17 cellular contexts compared by ENCODE assay signal in the genomic region with DNA sequence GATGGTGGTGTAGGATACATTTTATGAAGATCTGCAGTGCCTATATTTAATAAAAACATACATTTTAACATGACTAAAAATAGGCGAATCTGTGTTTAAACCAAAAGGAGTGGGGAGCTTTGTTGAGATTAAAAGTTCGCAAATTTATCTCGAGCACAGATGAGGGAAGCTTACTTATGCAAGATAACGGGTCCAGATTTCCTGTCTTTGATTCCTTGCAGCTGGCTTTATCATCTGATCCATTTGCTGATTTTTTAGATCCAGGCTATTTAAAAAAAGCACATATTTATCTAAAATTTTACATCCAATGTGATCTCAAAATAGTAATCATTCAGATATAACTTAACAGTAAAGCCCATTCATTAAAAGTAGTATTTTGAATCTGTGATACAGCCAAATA.
"Had no signal": no experiment of that assay in that cellular context is flagged by ENCODE, and none has a peak within 500 bp of the region (broad histone marks: within the 10 kb centered on the region; RNA-seq: fewer than 3 reads in every experiment).

No MANE protein-coding gene starts in this region.

- H3K36me3 Mint-ChIP-seq: IgD-negative memory B cell had no signal

- H3K4me3 ChIP-seq: K562 had no signal

- H3K27me3 Mint-ChIP-seq: IgD-negative memory B cell had no signal

- ATAC-seq: K562 had no signal

- DNase-seq: Kasumi-1, MM.1S, NCI-H1105, NCI-H1417, NCI-H146, NCI-H1694 treated with DMSO at 0.1 percent for 48 hours, NCI-H1930, NCI-H2081, NCI-H2107, NCI-H2227 treated with DMSO at 0.1 percent for 48 hours, NCI-H524, NCI-H69, NCI-H774, Right ventricle myocardium superior, RPMI8226 had no signal

- H3K9me3 Mint-ChIP-seq: IgD-negative memory B cell had no signal

- H3K4me3 Mint-ChIP-seq: IgD-negative memory B cell had no signal
